ENCODE assay signal across 12 cellular contexts in the genomic region with DNA sequence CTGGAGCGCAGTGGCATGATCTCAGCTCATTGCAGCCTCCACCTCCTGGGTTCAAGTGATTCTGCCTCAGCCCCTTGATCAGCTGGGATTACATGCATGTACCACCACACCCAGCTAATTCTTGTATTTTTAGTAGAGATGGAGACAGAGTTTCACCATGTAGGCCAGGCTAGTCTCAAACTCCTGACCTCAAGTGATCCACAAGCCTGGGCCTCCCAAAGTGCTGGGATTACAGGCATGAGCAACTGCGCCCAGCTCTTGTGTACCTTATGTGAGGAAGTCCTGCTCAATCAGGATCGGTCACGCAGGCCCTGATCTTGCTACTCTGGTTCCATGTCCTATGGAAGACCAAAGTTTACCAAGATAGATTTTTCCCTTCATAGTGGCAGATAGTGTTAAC. TPM values are rescaled to one million over a fixed set of nuclear protein-coding genes. Genes with fewer than 3 reads are reported as not detected.
DNase-seq lines count a peak whose midpoint lies in the region; ATAC-seq and TF ChIP-seq lines count a peak whose summit lies in the region.
"Not testable (repeated sequence)": the region's sequence is repeated elsewhere in the genome, so short reads cannot be mapped to it uniquely, and the experiment has no call there.
"Had no signal": no experiment of that assay in that cellular context is flagged by ENCODE, and none has a peak within 500 bp of the region (broad histone marks: within the 10 kb centered on the region; RNA-seq: fewer than 3 reads in every experiment).

No MANE protein-coding gene starts in this region.

- not testable (repeated sequence) for H2AFZ ChIP-seq in GM23248

- not testable (repeated sequence) for ATAC-seq in activated CD8-positive, alpha-beta T cell treated with anti-CD3 and anti-CD28 coated beads for 36 hours; stimulated activated naive B cell treated with anti-CD40 and anti-IgM and Interleukin-4, amounts not matched to agents 10 μg/mL and 1 μg/mL and 100 μg/mL, for 72 hours (replicated peaks)

- H3K27me3 ChIP-seq in GM23248 (replicated peaks; ENCODE audit: insufficient read depth); cardiac muscle cell: not testable (repeated sequence)

- H3K4me1 ChIP-seq in GM23248 (ENCODE audit: insufficient read depth) (peaks cover 13% of the 10 kb centered on the region), cardiac muscle cell (ENCODE audit: low read depth) (peaks cover 12% of the 10 kb centered on the region)

- intact Hi-C loops in activated CD8-positive, alpha-beta T cell treated with anti-CD3 and anti-CD28 coated beads for 36 hours (cut with micrococcal nuclease), result not testable (repeated sequence)

- not testable (repeated sequence) for H4K20me1 ChIP-seq in GM23248 (ENCODE audit: insufficient read depth)

- POLR2A ChIA-PET in RWPE1 (lab: Yijun Ruan, JAX; ENCODE audit: low non-redundant PET), result not testable (repeated sequence)
- POLR2A ChIA-PET in activated CD8-positive, alpha-beta T cell treated with anti-CD3 and anti-CD28 coated beads for 36 hours (lab: Charles Lee), result interaction anchor here (1.1 kb wide), 1 partner anchor 104 kb away, joined by 3 read pairs; no protein-coding TSS in a partner anchor

- in situ Hi-C loops in GM23248 (cut with MboI), result not testable (repeated sequence)

- CTCF ChIA-PET in RWPE1 (lab: Yijun Ruan, JAX); activated CD8-positive, alpha-beta T cell treated with anti-CD3 and anti-CD28 coated beads for 36 hours (lab: Charles Lee): not testable (repeated sequence)

- H3K4me3 Mint-ChIP-seq in activated CD8-positive, alpha-beta T cell treated with anti-CD3 and anti-CD28 coated beads for 36 hours; stimulated activated naive B cell treated with anti-CD40 and anti-IgM and Interleukin-4, amounts not matched to agents 10 μg/mL and 1 μg/mL and 100 μg/mL, for 72 hours: not testable (repeated sequence)
- H3K4me3 Mint-ChIP-seq in activated naive CD4-positive, alpha-beta T cell treated with anti-CD3 and anti-CD28 coated beads, Interleukin-2, amount 50 U/mL, for 24 hours, result peak overlapping the region; percentile 26
- H3K4me3 Mint-ChIP-seq in nephron, result peak overlapping the region in 2 of 3 experiments; percentile 27 to 40

- peaks cover 45% of the 10 kb centered on the region for H3F3A ChIP-seq in GM23248 (ENCODE audit: insufficient read depth)

- H3K4me2 ChIP-seq in GM23248 (ENCODE audit: unreplicated experiment), result not testable (repeated sequence)

- not testable (repeated sequence) for H3K9me2 ChIP-seq in GM23248 (ENCODE audit: insufficient read depth)

- WGBS in GM23248 (ENCODE audit: low coverage in 1 of 2, low lambda C conversion rate in 2 of 2, missing lambda C conversion rate in 2 of 2), 2 experiments, result 76 to 84% methylated on average over 4 of the region's 4 CpGs

- H3K79me2 ChIP-seq in GM23248 (ENCODE audit: insufficient read depth), result peaks cover 36% of the 10 kb centered on the region

- not testable (repeated sequence) for H3K9me3 ChIP-seq in GM23248 (ENCODE audit: low read depth); cardiac muscle cell (ENCODE audit: low read depth)

- H3K36me3 ChIP-seq in GM23248 (ENCODE audit: low read depth) (peaks cover 31% of the 10 kb centered on the region), cardiac muscle cell (peaks cover 30% of the 10 kb centered on the region)

- DNase-seq in GM23248; RWPE1 (ENCODE audit: low spot score); activated CD8-positive, alpha-beta T cell treated with anti-CD3 and anti-CD28 coated beads for 36 hours; cardiac muscle cell (ENCODE audit: low read depth in 1 of 2, low spot score in 1 of 2); stimulated activated naive B cell treated with anti-CD40 and anti-IgM and Interleukin-4, amounts not matched to agents 10 μg/mL and 1 μg/mL and 100 μg/mL, for 72 hours: not testable (repeated sequence)

- not testable (repeated sequence) for H3K27me3 Mint-ChIP-seq in activated CD8-positive, alpha-beta T cell treated with anti-CD3 and anti-CD28 coated beads for 36 hours; activated naive CD4-positive, alpha-beta T cell treated with anti-CD3 and anti-CD28 coated beads, Interleukin-2, amount 50 U/mL, for 24 hours; nephron (ENCODE audit: low read depth); stimulated activated naive B cell treated with anti-CD40 and anti-IgM and Interleukin-4, amounts not matched to agents 10 μg/mL and 1 μg/mL and 100 μg/mL, for 72 hours

- not testable (repeated sequence) for TF ChIP-seq CTCF in RWPE1 (conservative IDR thresholded peaks at IDR 0.05; ENCODE audit: low read depth); activated CD8-positive, alpha-beta T cell treated with anti-CD3 and anti-CD28 coated beads for 36 hours (IDR thresholded peaks at IDR 0.05); cardiac muscle cell (IDR thresholded peaks at IDR 0.05; ENCODE audit: low read depth, low read length); nephron (IDR thresholded peaks at IDR 0.05; ENCODE audit: unreplicated experiment in 3 of 3)

- not testable (repeated sequence) for H3K9me3 Mint-ChIP-seq in activated CD8-positive, alpha-beta T cell treated with anti-CD3 and anti-CD28 coated beads for 36 hours; activated naive CD4-positive, alpha-beta T cell treated with anti-CD3 and anti-CD28 coated beads, Interleukin-2, amount 50 U/mL, for 24 hours; nephron; stimulated activated naive B cell treated with anti-CD40 and anti-IgM and Interleukin-4, amounts not matched to agents 10 μg/mL and 1 μg/mL and 100 μg/mL, for 72 hours

- H3K27ac ChIP-seq in GM23248 (peak overlapping the region; percentile 94; the same call in 1 of the 2 replicates), RWPE1 (peak overlapping the region; percentile 86), cardiac muscle cell (peak overlapping the region; percentile 34)

- H3K4me3 ChIP-seq in GM23248, cardiac muscle cell: not testable (repeated sequence)

- not testable (repeated sequence) for H3K9ac ChIP-seq in GM23248

- H3K36me3 Mint-ChIP-seq in activated CD8-positive, alpha-beta T cell treated with anti-CD3 and anti-CD28 coated beads for 36 hours (ENCODE audit: low read depth), result peaks cover 52% of the 10 kb centered on the region
- H3K36me3 Mint-ChIP-seq in activated naive CD4-positive, alpha-beta T cell treated with anti-CD3 and anti-CD28 coated beads, Interleukin-2, amount 50 U/mL, for 24 hours, result peaks cover 14% of the 10 kb centered on the region
- H3K36me3 Mint-ChIP-seq in nephron (ENCODE audit: low read depth), result peaks cover 35% of the 10 kb centered on the region
- peaks cover 20 to 27% of the 10 kb centered on the region in 2 donors for H3K36me3 Mint-ChIP-seq in stimulated activated naive B cell treated with anti-CD40 and anti-IgM and Interleukin-4, amounts not matched to agents 10 μg/mL and 1 μg/mL and 100 μg/mL, for 72 hours

- H3K27ac Mint-ChIP-seq in activated CD8-positive, alpha-beta T cell treated with anti-CD3 and anti-CD28 coated beads for 36 hours, result peak overlapping the region; percentile 67
- not testable (repeated sequence) for H3K27ac Mint-ChIP-seq in activated naive CD4-positive, alpha-beta T cell treated with anti-CD3 and anti-CD28 coated beads, Interleukin-2, amount 50 U/mL, for 24 hours; nephron
- peak overlapping the region; percentile 42 for H3K27ac Mint-ChIP-seq in stimulated activated naive B cell treated with anti-CD40 and anti-IgM and Interleukin-4, amounts not matched to agents 10 μg/mL and 1 μg/mL and 100 μg/mL, for 72 hours

- H3K4me1 Mint-ChIP-seq in activated CD8-positive, alpha-beta T cell treated with anti-CD3 and anti-CD28 coated beads for 36 hours (ENCODE audit: low read depth), result peaks cover 38% of the 10 kb centered on the region
- peaks cover 44% of the 10 kb centered on the region for H3K4me1 Mint-ChIP-seq in activated naive CD4-positive, alpha-beta T cell treated with anti-CD3 and anti-CD28 coated beads, Interleukin-2, amount 50 U/mL, for 24 hours
- peaks cover 16% of the 10 kb centered on the region for H3K4me1 Mint-ChIP-seq in nephron
- peaks cover 21 to 48% of the 10 kb centered on the region in 2 donors for H3K4me1 Mint-ChIP-seq in stimulated activated naive B cell treated with anti-CD40 and anti-IgM and Interleukin-4, amounts not matched to agents 10 μg/mL and 1 μg/mL and 100 μg/mL, for 72 hours

RNA-seq across cellular contexts. Expression of a gene that starts 8.8 kb away (rescaled TPM):
- total RNA-seq in GM23248 (2014; rRNA removed; shearing (Covaris generic)), result 112 and 133 TPM in 2 replicates
- 88.2 and 92.0 TPM in 2 replicates for polyA plus RNA-seq in GM23248 (2016; fragmentation: Nextera tagmentation; extraction: Ambion mirVana)
- 100 to 1,000 TPM; 135 to 137 TPM for total RNA-seq in activated CD8-positive, alpha-beta T cell treated with anti-CD3 and anti-CD28 coated beads for 36 hours
- 75.6 and 85.4 TPM in 2 replicates for total RNA-seq in cardiac muscle cell
- 89.5 and 121 TPM in 2 replicates for polyA plus RNA-seq in cardiac muscle cell

RNA-seq across cellular contexts. Expression of a gene that starts 27.7 kb away (rescaled TPM):
- not detected in 2 replicates for total RNA-seq in GM23248 (2014; rRNA removed; shearing (Covaris generic))
- polyA plus RNA-seq in GM23248 (2016; fragmentation: Nextera tagmentation; extraction: Ambion mirVana) (not detected in 2 replicates), cardiac muscle cell (not detected in 2 replicates)
- not detected for total RNA-seq in activated CD8-positive, alpha-beta T cell treated with anti-CD3 and anti-CD28 coated beads for 36 hours
- total RNA-seq in cardiac muscle cell, result not detected in 2 replicates
- total RNA-seq: Caco-2; CD8-positive, alpha-beta T cell; H1; M059J had no signal
- polyA plus RNA-seq: A549, H1 had no signal

RNA-seq across cellular contexts. Expression of a gene that starts 41.1 kb away (rescaled TPM):
- 41.4 and 45.1 TPM in 2 replicates for total RNA-seq in GM23248 (2014; rRNA removed; shearing (Covaris generic))
- polyA plus RNA-seq in GM23248 (2016; fragmentation: Nextera tagmentation; extraction: Ambion mirVana), result 58.6 and 63.6 TPM in 2 replicates
- 10 to 100 TPM; 46.2 to 46.8 TPM for total RNA-seq in activated CD8-positive, alpha-beta T cell treated with anti-CD3 and anti-CD28 coated beads for 36 hours
- 73.0 and 78.1 TPM in 2 replicates for total RNA-seq in cardiac muscle cell
- polyA plus RNA-seq in cardiac muscle cell, result 70.7 and 89.9 TPM in 2 replicates

Comparison
In these comparisons a context has a peak if more than half of its experiments do, and no peak if none do; other contexts are left out.
1. H3K27ac ChIP-seq: peak in every context shown above with its lines; median percentile 94 in GM23248; 86 in RWPE1; 34 in cardiac muscle cell.